ENCODE assay signal across 20 cellular contexts in the genomic region with DNA sequence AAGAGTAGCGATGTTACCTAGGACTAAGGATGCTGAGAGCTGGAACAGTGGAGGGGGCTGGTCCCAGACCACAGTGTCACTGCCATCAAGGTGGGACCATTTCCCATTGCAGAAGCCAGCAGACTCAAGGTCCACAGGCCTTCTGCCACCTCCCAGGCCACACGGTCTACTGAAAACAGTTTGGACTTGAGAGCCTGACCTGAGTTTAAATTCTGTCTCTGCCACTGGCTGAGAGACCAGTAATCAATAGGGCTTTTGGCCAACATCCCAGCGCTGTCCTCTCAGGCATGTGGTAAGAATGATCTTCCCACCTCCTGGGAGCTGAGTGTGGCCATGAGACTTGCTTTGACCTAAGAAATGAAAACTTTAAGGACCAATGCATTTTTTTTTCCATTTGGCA.
"Had no signal": no experiment of that assay in that cellular context is flagged by ENCODE, and none has a peak within 500 bp of the region (broad histone marks: within the 10 kb centered on the region; RNA-seq: fewer than 3 reads in every experiment).

No MANE protein-coding gene starts in this region.

- ATAC-seq: activated CD4-positive, CD25-positive, alpha-beta regulatory T cell treated with anti-CD3 and anti-CD28 coated beads, Interleukin-2, amount 50 U/mL, for 24 hours; body of pancreas; lower lobe of right lung; naive thymus-derived CD8-positive, alpha-beta T cell; stimulated activated memory B cell treated with anti-CD40 and anti-IgM and Interleukin-4, amounts not matched to agents 10 μg/mL and 1 μg/mL and 100 μg/mL, for 72 hours had no signal

- H3K27me3 ChIP-seq: body of pancreas, hepatocyte, vagina had no signal

- DNase-seq: activated CD4-positive, alpha-beta memory T cell treated with anti-CD3 and anti-CD28 coated beads, Interleukin-2, amount 10 ng/mL, durations not matched to agents 7 days and 5 days; activated CD4-positive, alpha-beta T cell treated with anti-CD3 and anti-CD28 coated beads, Interleukin-2, amount 10 ng/mL, durations not matched to agents 24 days and 14 days; activated gamma-delta T cell; anterior cingulate cortex; body of pancreas; caudate nucleus; dermis blood vessel endothelial cell; effector CD8-positive, alpha-beta T cell; erythroblast; foreskin melanocyte; glutamatergic neuron; lower lobe of right lung; naive thymus-derived CD8-positive, alpha-beta T cell; stimulated activated CD4-positive, alpha-beta T cell treated with anti-CD3 and anti-CD28 coated beads, Interleukin-15, amount 100 ng/mL, for 24 hours had no signal

- H3K4me2 ChIP-seq: hepatocyte, smooth muscle cell had no signal

- H2AFZ ChIP-seq: hepatocyte had no signal

- H3K36me3 ChIP-seq: lower lobe of right lung, vagina had no signal

- H3K79me2 ChIP-seq: hepatocyte had no signal

- H3K27ac ChIP-seq: body of pancreas, hepatocyte, lower lobe of right lung, vagina, VCaP had no signal

- H3K4me1 ChIP-seq: body of pancreas, lower lobe of right lung had no signal

- H3K9me3 ChIP-seq: body of pancreas, lower lobe of right lung, vagina had no signal

- H3K4me3 ChIP-seq: body of pancreas, hepatocyte, lower lobe of right lung, smooth muscle cell, vagina had no signal
